In the genomic region with DNA sequence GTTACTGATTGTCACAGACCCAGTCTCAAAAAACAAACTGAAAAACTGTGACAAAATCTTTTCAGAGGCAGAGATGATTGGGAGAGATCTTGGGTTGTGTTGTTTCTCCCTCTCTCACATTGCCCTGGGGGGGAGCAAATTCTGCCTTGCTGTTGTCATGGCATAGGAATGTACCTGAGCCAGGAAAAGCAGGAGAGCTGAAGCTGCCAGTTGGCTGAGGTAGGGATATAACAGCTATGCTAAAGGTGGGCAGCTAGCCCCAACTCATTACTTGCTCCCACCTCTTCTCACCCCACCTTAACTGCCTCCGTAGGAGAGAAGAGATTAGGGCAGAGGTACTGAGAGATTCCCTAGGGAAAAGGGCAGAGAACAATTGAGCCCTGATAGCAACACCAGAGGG, we compare ENCODE assay signal across 17 cellular contexts.
A peak's percentile ranks its signal among the peaks of the same experiment; 100 is the strongest.
DNase-seq lines count a peak whose midpoint lies in the region; ATAC-seq and TF ChIP-seq lines count a peak whose summit lies in the region.
"Had no signal": no experiment of that assay in that cellular context is flagged by ENCODE, and none has a peak within 500 bp of the region (broad histone marks: within the 10 kb centered on the region; RNA-seq: fewer than 3 reads in every experiment).

No MANE protein-coding gene starts in this region.

- H3K27me3 ChIP-seq in Caco-2 (replicated peaks; ENCODE audit: control insufficient read depth, insufficient read depth, low read length) (no peaks in the 10 kb centered on the region), HUES6 (ENCODE audit: control insufficient read depth, insufficient read depth, low read length) (no peaks in the 10 kb centered on the region), breast epithelium (no peaks in the 10 kb centered on the region)
- H3K27me3 ChIP-seq: neutrophil had no signal

- H3K9me3 ChIP-seq in Caco-2 = no peaks in the 10 kb centered on the region
- H3K9me3 ChIP-seq in HUES6 (ENCODE audit: control insufficient read depth, insufficient read depth, low read depth, low read length) = no peaks in the 10 kb centered on the region
- H3K9me3 ChIP-seq in breast epithelium = no peaks in the 10 kb centered on the region
- H3K9me3 ChIP-seq: neutrophil had no signal

- H3K9ac ChIP-seq in HUES6 (ENCODE audit: low read length) = peak overlapping the region; percentile 1

- ATAC-seq in HG03565 (IDR thresholded peaks at IDR 0.05; ENCODE audit: unreplicated experiment) = no peak
- ATAC-seq: left ventricle myocardium superior had no signal

- H3K4me3 Mint-ChIP-seq in Caco-2 (ENCODE audit: unreplicated experiment) (no peak overlapping the region), immature natural killer cell (no peak overlapping the region)
- H3K4me3 Mint-ChIP-seq: activated naive CD8-positive, alpha-beta T cell treated with anti-CD3 and anti-CD28 coated beads for 36 hours had no signal

- H3K4me1 ChIP-seq in Caco-2 (peaks cover 4% of the 10 kb centered on the region; the same call in 1 of the 2 replicates), HUES6 (ENCODE audit: control insufficient read depth, insufficient read depth, low read length) (peaks cover 35% of the 10 kb centered on the region), breast epithelium (no peaks in the 10 kb centered on the region)

- TF ChIP-seq CTCF in Caco-2 (IDR thresholded peaks at IDR 0.05; ENCODE audit: insufficient read depth in 1 of 2, low read depth in 1 of 2, low read length in 1 of 2, severe bottlenecking in 1 of 2, unreplicated experiment in 1 of 2) (no peak), breast epithelium (IDR thresholded peaks at IDR 0.05) (no peak)

- DNase-seq in Caco-2 (peak; percentile 41 to 49), breast epithelium (ENCODE audit: low spot score in 2 of 2) (peak; percentile 60 to 83), islet precursor cell (peak; percentile 96), immature natural killer cell (no peak), NOMO-1 treated with dmso at 0.1 percent for 144 hours (lab: John Stamatoyannopoulos, UW; ENCODE audit: unreplicated experiment) (no peak)
- DNase-seq in central memory CD4-positive, alpha-beta T cell = no peak
- DNase-seq: activated CD8-positive, alpha-beta memory T cell treated with anti-CD3 and anti-CD28 coated beads for 24 hours; activated naive CD8-positive, alpha-beta T cell treated with anti-CD3 and anti-CD28 coated beads for 36 hours; cortex of kidney; DMS 273 treated with DMSO at 0.1 percent for 48 hours; left ventricle myocardium superior; NCI-H524 treated with DMSO at 0.1 percent for 48 hours; T-helper 2 cell had no signal

- TF ChIP-seq POLR2A in breast epithelium (IDR thresholded peaks at IDR 0.05) = no peak

- H3K4me3 ChIP-seq in Caco-2 (ENCODE audit: low read depth, low read length) = no peak overlapping the region
- H3K4me3 ChIP-seq in HUES6 (ENCODE audit: low read depth, low read length) = no peak overlapping the region
- no peak overlapping the region for H3K4me3 ChIP-seq in breast epithelium

- H3K9me3 Mint-ChIP-seq in Caco-2 (ENCODE audit: unreplicated experiment) = no peaks in the 10 kb centered on the region
- peaks cover 9 to 47% (median 20%) of the 10 kb centered on the region in 6 donors for H3K9me3 Mint-ChIP-seq in immature natural killer cell
- H3K9me3 Mint-ChIP-seq: activated naive CD8-positive, alpha-beta T cell treated with anti-CD3 and anti-CD28 coated beads for 36 hours had no signal

- peak overlapping the region; percentile 50 for H3K27ac ChIP-seq in HUES6 (ENCODE audit: low read depth, low read length)
- H3K27ac ChIP-seq in breast epithelium = no peak overlapping the region
- H3K27ac ChIP-seq: C4-2B, neutrophil had no signal

- POLR2A ChIA-PET in Caco-2 (lab: Charles Lee) = no interaction called here

- H3K27ac Mint-ChIP-seq in Caco-2 (ENCODE audit: unreplicated experiment) = no peak overlapping the region
- no peak overlapping the region for H3K27ac Mint-ChIP-seq in immature natural killer cell
- H3K27ac Mint-ChIP-seq: activated naive CD8-positive, alpha-beta T cell treated with anti-CD3 and anti-CD28 coated beads for 36 hours had no signal

- CTCF ChIA-PET in Caco-2 (lab: Charles Lee) = no interaction called here

- H3K36me3 ChIP-seq in Caco-2 (ENCODE audit: control insufficient read depth, insufficient read depth, low read length) (no peaks in the 10 kb centered on the region), HUES6 (ENCODE audit: control insufficient read depth, insufficient read depth, low read length) (no peaks in the 10 kb centered on the region), breast epithelium (no peaks in the 10 kb centered on the region)
- H3K36me3 ChIP-seq: neutrophil had no signal

- H3K36me3 Mint-ChIP-seq in Caco-2 (ENCODE audit: insufficient read depth, unreplicated experiment) = peaks cover 4% of the 10 kb centered on the region
- H3K36me3 Mint-ChIP-seq in immature natural killer cell = no peaks in the 10 kb centered on the region
- H3K36me3 Mint-ChIP-seq: activated naive CD8-positive, alpha-beta T cell treated with anti-CD3 and anti-CD28 coated beads for 36 hours had no signal

- BruUV-seq in Caco-2 (replicated peaks; lab: Mats Ljungman, UMichigan) = no TSS peak

- intact Hi-C loops in Caco-2 (cut with micrococcal nuclease; ENCODE audit: unreplicated experiment) = no loop called here
- intact Hi-C loops in breast epithelium (cut with DNase I; ENCODE audit: low total_unique reads) = no loop called here

- H3K4me1 Mint-ChIP-seq in Caco-2 (ENCODE audit: low read depth, unreplicated experiment) (no peaks in the 10 kb centered on the region), immature natural killer cell (no peaks in the 10 kb centered on the region)

- H3K27me3 Mint-ChIP-seq in Caco-2 (ENCODE audit: insufficient read depth, unreplicated experiment) = no peaks in the 10 kb centered on the region
- peaks cover 0 to 1% (median 0%) of the 10 kb centered on the region in 3 donors for H3K27me3 Mint-ChIP-seq in immature natural killer cell (ENCODE audit: low read depth in 3 of 3)
- H3K27me3 Mint-ChIP-seq: activated naive CD8-positive, alpha-beta T cell treated with anti-CD3 and anti-CD28 coated beads for 36 hours had no signal

Comparison
In these comparisons a context has a peak if more than half of its experiments do, and no peak if none do; other contexts are left out.
1. DNase-seq: peak in Caco-2 (2 of 2), breast epithelium (2 of 2) and islet precursor cell (single experiment); none in immature natural killer cell (0 of 3), central memory CD4-positive, alpha-beta T cell (single experiment) and NOMO-1 treated with dmso at 0.1 percent for 144 hours (single experiment).